ENCODE assay signal across 21 cellular contexts in genomic region chr22:49179886-49180682, GRCh38.
"Had no signal": no experiment of that assay in that cellular context is flagged by ENCODE, and none has a peak within 500 bp of the region (broad histone marks: within the 10 kb centered on the region; RNA-seq: fewer than 3 reads in every experiment).

No MANE protein-coding gene starts in this region.

- H3K27ac Mint-ChIP-seq: nephron had no signal

- H3K4me1 Mint-ChIP-seq: central memory CD8-positive, alpha-beta T cell; naive B cell; nephron had no signal

- H3K9me3 ChIP-seq: neutrophil, psoas muscle, stomach, thoracic aorta, transverse colon had no signal

- H3K36me3 ChIP-seq: esophagus muscularis mucosa, neutrophil, stomach, thoracic aorta, transverse colon had no signal

- H3K27me3 ChIP-seq: transverse colon had no signal

- H3K4me1 ChIP-seq: esophagus muscularis mucosa, psoas muscle, stomach, transverse colon had no signal

- ATAC-seq: psoas muscle, sciatic nerve had no signal

- DNase-seq: effector memory CD4-positive, alpha-beta T cell; head of caudate nucleus; hippocampal formation; kidney glomerular epithelial cell; mesendoderm; naive B cell; retina; stimulated activated CD4-positive, alpha-beta T cell treated with anti-CD3 and anti-CD28 coated beads, Interleukin-2, amount 100 ng/mL, for 24 hours; stimulated activated CD4-positive, alpha-beta T cell treated with anti-CD3 and anti-CD28 coated beads, Interleukin-4, amount 100 ng/mL, for 4 hours; stimulated activated naive CD4-positive, alpha-beta T cell; stomach; substantia nigra; transverse colon had no signal

- H3K9me3 Mint-ChIP-seq: central memory CD8-positive, alpha-beta T cell had no signal

- H3K4me3 ChIP-seq: esophagus muscularis mucosa, psoas muscle, stomach, thoracic aorta, transverse colon had no signal

- H3K27ac ChIP-seq: epithelial cell of prostate, esophagus muscularis mucosa, neutrophil, psoas muscle, stomach, thoracic aorta, transverse colon had no signal

- H3K4me3 Mint-ChIP-seq: central memory CD8-positive, alpha-beta T cell; nephron had no signal

- H3K36me3 Mint-ChIP-seq: naive B cell had no signal
